ENCODE assay signal across 1 cellular context in genomic region chr12:75990189-75990912, GRCh38.
TF ChIP-seq lines count a peak whose summit lies in the region.

No MANE protein-coding gene starts in this region.

TF ChIP-seq in HepG2, 621 proteins besides CTCF, POLR2A, EP300 and RAD21 (continued from another document and continues in another):
- TF ChIP-seq ZNF296 (CRISPR knock-in tag; conservative IDR thresholded peaks at IDR 0.05) (no peak), CBFB (CRISPR knock-in tag; IDR thresholded peaks at IDR 0.05) (peak; percentile 84; the same call in 1 of the 2 replicates), NR2F6 (IDR thresholded peaks at IDR 0.05) (peak; percentile 96), NR2F6 (CRISPR knock-in tag; IDR thresholded peaks at IDR 0.05) (peak; percentile 86), TRIM22 (IDR thresholded peaks at IDR 0.05) (no peak), PITX1 (CRISPR knock-in tag; IDR thresholded peaks at IDR 0.05) (peak; percentile 97), PHF20 (CRISPR knock-in tag; IDR thresholded peaks at IDR 0.05) (no peak), TOE1 (CRISPR knock-in tag; IDR thresholded peaks at IDR 0.05) (peak; percentile 91; the same call in 1 of the 2 replicates), HOXA3 (CRISPR knock-in tag; IDR thresholded peaks at IDR 0.05) (0 out of 2 replicates have a peak, but pooled peaks have one; percentile 14), POGK (CRISPR knock-in tag; conservative IDR thresholded peaks at IDR 0.05) (peak; percentile 55; the same call in 1 of the 2 replicates), GTF2F1 (IDR thresholded peaks at IDR 0.05; ENCODE audit: low read length) (no peak), KMT2B (CRISPR knock-in tag; IDR thresholded peaks at IDR 0.05) (peak; percentile 73), RXRA (CRISPR knock-in tag; IDR thresholded peaks at IDR 0.05) (peak; percentile 45; the same call in 1 of the 2 replicates), TCF12 (IDR thresholded peaks at IDR 0.05) (no peak), TCF12 (CRISPR knock-in tag; IDR thresholded peaks at IDR 0.05) (peak; percentile 96; the same call in 1 of the 2 replicates), ZNF317 (CRISPR knock-in tag; IDR thresholded peaks at IDR 0.05) (0 out of 2 replicates have a peak, but pooled peaks have one; percentile 38), ZNF256 (CRISPR knock-in tag; conservative IDR thresholded peaks at IDR 0.05) (no peak), ZNF652 (CRISPR knock-in tag; IDR thresholded peaks at IDR 0.05; ENCODE audit: borderline replicate concordance, low read depth) (peak; percentile 77), MAZ (IDR thresholded peaks at IDR 0.05; ENCODE audit: borderline replicate concordance, low read depth, low read length) (no peak), MAZ (CRISPR knock-in tag; IDR thresholded peaks at IDR 0.05; ENCODE audit: low read depth) (no peak), MED8 (CRISPR knock-in tag; IDR thresholded peaks at IDR 0.05; ENCODE audit: insufficient replicate concordance) (peak; percentile 89), TSC22D2 (CRISPR knock-in tag; IDR thresholded peaks at IDR 0.05; ENCODE audit: borderline replicate concordance) (0 out of 2 replicates have a peak, but pooled peaks have one; percentile 55), CREM (IDR thresholded peaks at IDR 0.05) (peak; percentile 99), CREM (CRISPR knock-in tag; IDR thresholded peaks at IDR 0.05) (no peak), ZNF639 (CRISPR knock-in tag; conservative IDR thresholded peaks at IDR 0.05) (peak; percentile 67), ZNF567 (CRISPR knock-in tag; IDR thresholded peaks at IDR 0.05; ENCODE audit: borderline replicate concordance) (no peak), ZNF556 (CRISPR knock-in tag; IDR thresholded peaks at IDR 0.05; ENCODE audit: borderline replicate concordance) (0 out of 2 replicates have a peak, but pooled peaks have one; percentile 46), JUNB (CRISPR knock-in tag; IDR thresholded peaks at IDR 0.05; ENCODE audit: borderline replicate concordance) (peak; percentile 94; the same call in 1 of the 2 replicates), FOXC1 (CRISPR knock-in tag; IDR thresholded peaks at IDR 0.05; ENCODE audit: borderline replicate concordance) (no peak), CCAR2 (optimal IDR thresholded peaks at IDR 0.05; ENCODE audit: low read depth, low read length) (no peak), NCOR1 (IDR thresholded peaks at IDR 0.05; ENCODE audit: borderline replicate concordance, low read length) (peak; percentile 95; the same call in 1 of the 2 replicates), ZC3H13 (CRISPR knock-in tag; IDR thresholded peaks at IDR 0.05) (no peak), ZNF878 (CRISPR knock-in tag; IDR thresholded peaks at IDR 0.05) (peak; percentile 64; the same call in 1 of the 2 replicates), ZNF260 (CRISPR knock-in tag; IDR thresholded peaks at IDR 0.05; ENCODE audit: borderline replicate concordance, low read depth) (no peak), ZNF124 (CRISPR knock-in tag; IDR thresholded peaks at IDR 0.05) (peak; percentile 64; the same call in 1 of the 2 replicates), SRSF1 (optimal IDR thresholded peaks at IDR 0.05; ENCODE audit: low read depth, low read length) (no peak), ZNF672 (CRISPR knock-in tag; IDR thresholded peaks at IDR 0.05) (no peak), ZNF749 (CRISPR knock-in tag; IDR thresholded peaks at IDR 0.05; ENCODE audit: borderline replicate concordance) (peak; percentile 35; the same call in 1 of the 2 replicates), ZNF160 (CRISPR knock-in tag; IDR thresholded peaks at IDR 0.05) (no peak), STAG1 (CRISPR knock-in tag; IDR thresholded peaks at IDR 0.05) (peak; percentile 50), LCORL (IDR thresholded peaks at IDR 0.05) (no peak), LCORL (CRISPR knock-in tag; IDR thresholded peaks at IDR 0.05) (no peak; the same call in none of the 2 replicates), RBM22 (optimal IDR thresholded peaks at IDR 0.05; ENCODE audit: low read length) (no peak), MAF1 (CRISPR knock-in tag; IDR thresholded peaks at IDR 0.05; ENCODE audit: borderline replicate concordance) (no peak), TCF7L2 (IDR thresholded peaks at IDR 0.05; ENCODE audit: low read depth, low read length) (peak; percentile 97), SOX5 (CRISPR knock-in tag; IDR thresholded peaks at IDR 0.05; ENCODE audit: borderline replicate concordance) (peak; percentile 97)
- TF ChIP-seq, protein P1, sequence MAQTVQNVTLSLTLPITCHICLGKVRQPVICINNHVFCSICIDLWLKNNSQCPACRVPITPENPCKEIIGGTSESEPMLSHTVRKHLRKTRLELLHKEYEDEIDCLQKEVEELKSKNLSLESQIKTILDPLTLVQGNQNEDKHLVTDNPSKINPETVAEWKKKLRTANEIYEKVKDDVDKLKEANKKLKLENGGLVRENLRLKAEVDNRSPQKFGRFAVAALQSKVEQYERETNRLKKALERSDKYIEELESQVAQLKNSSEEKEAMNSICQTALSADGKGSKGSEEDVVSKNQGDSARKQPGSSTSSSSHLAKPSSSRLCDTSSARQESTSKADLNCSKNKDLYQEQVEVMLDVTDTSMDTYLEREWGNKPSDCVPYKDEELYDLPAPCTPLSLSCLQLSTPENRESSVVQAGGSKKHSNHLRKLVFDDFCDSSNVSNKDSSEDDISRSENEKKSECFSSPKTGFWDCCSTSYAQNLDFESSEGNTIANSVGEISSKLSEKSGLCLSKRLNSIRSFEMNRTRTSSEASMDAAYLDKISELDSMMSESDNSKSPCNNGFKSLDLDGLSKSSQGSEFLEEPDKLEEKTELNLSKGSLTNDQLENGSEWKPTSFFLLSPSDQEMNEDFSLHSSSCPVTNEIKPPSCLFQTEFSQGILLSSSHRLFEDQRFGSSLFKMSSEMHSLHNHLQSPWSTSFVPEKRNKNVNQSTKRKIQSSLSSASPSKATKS (CRISPR knock-in tag; IDR thresholded peaks at IDR 0.05) = no peak
- TF ChIP-seq, protein P2, sequence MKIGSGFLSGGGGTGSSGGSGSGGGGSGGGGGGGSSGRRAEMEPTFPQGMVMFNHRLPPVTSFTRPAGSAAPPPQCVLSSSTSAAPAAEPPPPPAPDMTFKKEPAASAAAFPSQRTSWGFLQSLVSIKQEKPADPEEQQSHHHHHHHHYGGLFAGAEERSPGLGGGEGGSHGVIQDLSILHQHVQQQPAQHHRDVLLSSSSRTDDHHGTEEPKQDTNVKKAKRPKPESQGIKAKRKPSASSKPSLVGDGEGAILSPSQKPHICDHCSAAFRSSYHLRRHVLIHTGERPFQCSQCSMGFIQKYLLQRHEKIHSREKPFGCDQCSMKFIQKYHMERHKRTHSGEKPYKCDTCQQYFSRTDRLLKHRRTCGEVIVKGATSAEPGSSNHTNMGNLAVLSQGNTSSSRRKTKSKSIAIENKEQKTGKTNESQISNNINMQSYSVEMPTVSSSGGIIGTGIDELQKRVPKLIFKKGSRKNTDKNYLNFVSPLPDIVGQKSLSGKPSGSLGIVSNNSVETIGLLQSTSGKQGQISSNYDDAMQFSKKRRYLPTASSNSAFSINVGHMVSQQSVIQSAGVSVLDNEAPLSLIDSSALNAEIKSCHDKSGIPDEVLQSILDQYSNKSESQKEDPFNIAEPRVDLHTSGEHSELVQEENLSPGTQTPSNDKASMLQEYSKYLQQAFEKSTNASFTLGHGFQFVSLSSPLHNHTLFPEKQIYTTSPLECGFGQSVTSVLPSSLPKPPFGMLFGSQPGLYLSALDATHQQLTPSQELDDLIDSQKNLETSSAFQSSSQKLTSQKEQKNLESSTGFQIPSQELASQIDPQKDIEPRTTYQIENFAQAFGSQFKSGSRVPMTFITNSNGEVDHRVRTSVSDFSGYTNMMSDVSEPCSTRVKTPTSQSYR (CRISPR knock-in tag; IDR thresholded peaks at IDR 0.05; ENCODE audit: borderline replicate concordance) = peak; percentile 60; the same call in 1 of the 2 replicates
- TF ChIP-seq, protein P3, sequence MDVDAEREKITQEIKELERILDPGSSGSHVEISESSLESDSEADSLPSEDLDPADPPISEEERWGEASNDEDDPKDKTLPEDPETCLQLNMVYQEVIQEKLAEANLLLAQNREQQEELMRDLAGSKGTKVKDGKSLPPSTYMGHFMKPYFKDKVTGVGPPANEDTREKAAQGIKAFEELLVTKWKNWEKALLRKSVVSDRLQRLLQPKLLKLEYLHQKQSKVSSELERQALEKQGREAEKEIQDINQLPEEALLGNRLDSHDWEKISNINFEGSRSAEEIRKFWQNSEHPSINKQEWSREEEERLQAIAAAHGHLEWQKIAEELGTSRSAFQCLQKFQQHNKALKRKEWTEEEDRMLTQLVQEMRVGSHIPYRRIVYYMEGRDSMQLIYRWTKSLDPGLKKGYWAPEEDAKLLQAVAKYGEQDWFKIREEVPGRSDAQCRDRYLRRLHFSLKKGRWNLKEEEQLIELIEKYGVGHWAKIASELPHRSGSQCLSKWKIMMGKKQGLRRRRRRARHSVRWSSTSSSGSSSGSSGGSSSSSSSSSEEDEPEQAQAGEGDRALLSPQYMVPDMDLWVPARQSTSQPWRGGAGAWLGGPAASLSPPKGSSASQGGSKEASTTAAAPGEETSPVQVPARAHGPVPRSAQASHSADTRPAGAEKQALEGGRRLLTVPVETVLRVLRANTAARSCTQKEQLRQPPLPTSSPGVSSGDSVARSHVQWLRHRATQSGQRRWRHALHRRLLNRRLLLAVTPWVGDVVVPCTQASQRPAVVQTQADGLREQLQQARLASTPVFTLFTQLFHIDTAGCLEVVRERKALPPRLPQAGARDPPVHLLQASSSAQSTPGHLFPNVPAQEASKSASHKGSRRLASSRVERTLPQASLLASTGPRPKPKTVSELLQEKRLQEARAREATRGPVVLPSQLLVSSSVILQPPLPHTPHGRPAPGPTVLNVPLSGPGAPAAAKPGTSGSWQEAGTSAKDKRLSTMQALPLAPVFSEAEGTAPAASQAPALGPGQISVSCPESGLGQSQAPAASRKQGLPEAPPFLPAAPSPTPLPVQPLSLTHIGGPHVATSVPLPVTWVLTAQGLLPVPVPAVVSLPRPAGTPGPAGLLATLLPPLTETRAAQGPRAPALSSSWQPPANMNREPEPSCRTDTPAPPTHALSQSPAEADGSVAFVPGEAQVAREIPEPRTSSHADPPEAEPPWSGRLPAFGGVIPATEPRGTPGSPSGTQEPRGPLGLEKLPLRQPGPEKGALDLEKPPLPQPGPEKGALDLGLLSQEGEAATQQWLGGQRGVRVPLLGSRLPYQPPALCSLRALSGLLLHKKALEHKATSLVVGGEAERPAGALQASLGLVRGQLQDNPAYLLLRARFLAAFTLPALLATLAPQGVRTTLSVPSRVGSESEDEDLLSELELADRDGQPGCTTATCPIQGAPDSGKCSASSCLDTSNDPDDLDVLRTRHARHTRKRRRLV (CRISPR knock-in tag; IDR thresholded peaks at IDR 0.05) = no peak
- TF ChIP-seq, protein P4, sequence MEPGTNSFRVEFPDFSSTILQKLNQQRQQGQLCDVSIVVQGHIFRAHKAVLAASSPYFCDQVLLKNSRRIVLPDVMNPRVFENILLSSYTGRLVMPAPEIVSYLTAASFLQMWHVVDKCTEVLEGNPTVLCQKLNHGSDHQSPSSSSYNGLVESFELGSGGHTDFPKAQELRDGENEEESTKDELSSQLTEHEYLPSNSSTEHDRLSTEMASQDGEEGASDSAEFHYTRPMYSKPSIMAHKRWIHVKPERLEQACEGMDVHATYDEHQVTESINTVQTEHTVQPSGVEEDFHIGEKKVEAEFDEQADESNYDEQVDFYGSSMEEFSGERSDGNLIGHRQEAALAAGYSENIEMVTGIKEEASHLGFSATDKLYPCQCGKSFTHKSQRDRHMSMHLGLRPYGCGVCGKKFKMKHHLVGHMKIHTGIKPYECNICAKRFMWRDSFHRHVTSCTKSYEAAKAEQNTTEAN (CRISPR knock-in tag; conservative IDR thresholded peaks at IDR 0.05) = 0 out of 2 replicates have a peak, but pooled peaks have one; percentile 47
